Comparison of ENCODE assay signal across 8 cellular contexts in the genomic region with DNA sequence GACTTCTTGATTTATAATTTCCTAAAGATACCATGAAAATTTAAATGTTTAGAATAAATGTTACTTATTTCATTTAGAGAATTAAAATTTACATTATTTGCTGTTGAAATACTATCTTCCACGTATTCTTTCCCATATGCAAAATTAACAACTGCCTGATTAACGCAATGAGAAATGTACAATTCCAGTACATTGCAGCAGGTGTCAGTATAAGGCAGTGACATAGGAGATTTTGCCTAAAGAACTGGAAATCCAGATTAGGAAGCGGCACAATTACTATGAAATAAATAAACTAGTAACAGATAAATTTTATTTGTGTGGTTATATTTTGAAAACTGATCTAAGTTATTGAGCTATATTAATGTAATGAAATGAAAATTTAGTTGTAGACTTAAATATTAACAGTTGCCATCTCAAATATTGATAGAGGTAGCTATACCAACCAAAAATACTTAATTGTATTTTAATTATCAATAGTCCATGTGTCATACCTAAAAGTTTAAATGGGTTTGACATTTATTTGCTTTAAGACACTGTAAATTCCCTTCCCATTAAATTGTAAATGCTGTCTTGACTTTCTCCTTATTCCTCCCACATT.
DNase-seq lines count a peak whose midpoint lies in the region; ATAC-seq, FAIRE-seq and TF ChIP-seq lines count a peak whose summit lies in the region.

No MANE protein-coding gene starts in this region.

- H3K4me2 ChIP-seq in PC-9 = no peak overlapping the region
- no peak overlapping the region for H3K4me2 ChIP-seq in neural progenitor cell

- H3K9me3 ChIP-seq in PC-9 (ENCODE audit: insufficient read depth, low read depth) (no peaks in the 10 kb centered on the region), neural progenitor cell (ENCODE audit: low read depth) (no peaks in the 10 kb centered on the region), vagina (no peaks in the 10 kb centered on the region)

- H3K27me3 ChIP-seq in PC-9 (ENCODE audit: insufficient read depth, low read depth) (no peaks in the 10 kb centered on the region), neural progenitor cell (no peaks in the 10 kb centered on the region), vagina (no peaks in the 10 kb centered on the region)

- no TSS peak for BruUV-seq in PC-9 (replicated peaks; lab: Mats Ljungman, UMichigan)

- H3K9me3 Mint-ChIP-seq in neural progenitor cell = no peaks in the 10 kb centered on the region

- no peaks in the 10 kb centered on the region for H3K36me3 Mint-ChIP-seq in neural progenitor cell

- no peaks in the 10 kb centered on the region for H4K20me1 ChIP-seq in PC-9 (ENCODE audit: insufficient read depth)
- H4K20me1 ChIP-seq in neural progenitor cell (ENCODE audit: low read depth) = peaks cover 3% of the 10 kb centered on the region

- TF ChIP-seq CTCF in PC-9 (conservative IDR thresholded peaks at IDR 0.05) (peak; percentile 84), neural progenitor cell (IDR thresholded peaks at IDR 0.05) (peak; percentile 88), vagina (IDR thresholded peaks at IDR 0.05) (peak in 1 of 3 experiments; percentile 53), lower leg skin (IDR thresholded peaks at IDR 0.05) (no peak)

- no peak overlapping the region for H3K9ac ChIP-seq in neural progenitor cell

- no peaks in the 10 kb centered on the region for H3K9me2 ChIP-seq in PC-9 (ENCODE audit: insufficient read depth)

- TF ChIP-seq POLR2A in vagina (IDR thresholded peaks at IDR 0.05) (no peak), lower leg skin (IDR thresholded peaks at IDR 0.05) (no peak)

- peak; percentile 78 for TF ChIP-seq RAD21 in Ishikawa (IDR thresholded peaks at IDR 0.05; ENCODE audit: low read depth)

- H3K27ac ChIP-seq in PC-9 (no peak overlapping the region), neural progenitor cell (no peak overlapping the region), vagina (no peak overlapping the region)

- H3F3A ChIP-seq in PC-9 (ENCODE audit: insufficient read depth, low read depth) (no peaks in the 10 kb centered on the region), neural progenitor cell (ENCODE audit: low read depth) (no peaks in the 10 kb centered on the region)

- H3K4me1 ChIP-seq in PC-9 (replicated peaks; ENCODE audit: insufficient read depth) = no peaks in the 10 kb centered on the region
- H3K4me1 ChIP-seq in neural progenitor cell = peaks cover 13% of the 10 kb centered on the region
- peaks cover 16% of the 10 kb centered on the region for H3K4me1 ChIP-seq in vagina

- intact Hi-C loops in PC-9 (cut with micrococcal nuclease; ENCODE audit: unreplicated experiment) = loop anchor here (1.0 to 10.0 kb wide), 5 partner anchors 345 to 1119 kb away; no protein-coding TSS in a partner anchor
- intact Hi-C loops in vagina (cut with DNase I) = no loop called here
- intact Hi-C loops in lower leg skin (cut with DNase I; ENCODE audit: low total_unique reads) = no loop called here

- no peaks in the 10 kb centered on the region for H3K36me3 ChIP-seq in PC-9 (ENCODE audit: low read depth)
- H3K36me3 ChIP-seq in neural progenitor cell = no peaks in the 10 kb centered on the region
- H3K36me3 ChIP-seq in vagina = no peaks in the 10 kb centered on the region

- no peak overlapping the region for H3K27ac Mint-ChIP-seq in neural progenitor cell

- peak; percentile 12 for DNase-seq in DMS114 treated with DMSO at 0.1 percent for 48 hours (lab: John Stamatoyannopoulos, UW; ENCODE audit: unreplicated experiment)
- peak in 1 of 2 experiments; percentile 40 for DNase-seq in PC-9
- DNase-seq in neural progenitor cell (ENCODE audit: low spot score) = peak; percentile 56
- no peak for DNase-seq in vagina (ENCODE audit: extremely low spot score in 2 of 2)
- no peak for DNase-seq in lower leg skin (ENCODE audit: low spot score in 2 of 2)

- H3K4me1 Mint-ChIP-seq in neural progenitor cell = peaks cover 14% of the 10 kb centered on the region

- peak; percentile 85 for FAIRE-seq in endometrium (lab: Jason Lieb, UNC)

- 34 to 38% methylated on average over 3 of the region's 3 CpGs for WGBS in lower leg skin, 2 donors

- H2AFZ ChIP-seq in PC-9 (no peak overlapping the region), neural progenitor cell (replicated peaks) (no peak overlapping the region)

- TF ChIP-seq EP300 in Ishikawa (IDR thresholded peaks at IDR 0.05; ENCODE audit: borderline replicate concordance) = no peak

- no peak overlapping the region for H3K4me3 ChIP-seq in PC-9
- H3K4me3 ChIP-seq in neural progenitor cell = no peak overlapping the region
- H3K4me3 ChIP-seq in vagina = no peak overlapping the region
- H3K4me3 ChIP-seq in lower leg skin (ENCODE audit: low read depth, poor library complexity, severe bottlenecking) = no peak overlapping the region

- no peak overlapping the region for H3K4me3 Mint-ChIP-seq in neural progenitor cell

- POLR2A ChIA-PET in PC-9 (lab: Charles Lee; ENCODE audit: unreplicated experiment) = no interaction called here

- CTCF ChIA-PET in PC-9 (lab: Charles Lee) = interaction anchor here (0.7 kb wide), 3 partner anchors 250 to 1050 kb away, joined by 3 to 8 read pairs (median 3); no protein-coding TSS in a partner anchor

- no peak for ATAC-seq in HG02678 (IDR thresholded peaks at IDR 0.05; ENCODE audit: unreplicated experiment)

- no peaks in the 10 kb centered on the region for H3K27me3 Mint-ChIP-seq in neural progenitor cell (ENCODE audit: insufficient read depth, low read depth)

- H3K79me2 ChIP-seq in PC-9 (ENCODE audit: low read depth) (no peaks in the 10 kb centered on the region), neural progenitor cell (ENCODE audit: low read depth) (no peaks in the 10 kb centered on the region)

TF ChIP-seq in Ishikawa, 13 proteins besides CTCF, POLR2A, EP300 and RAD21:
- TF ChIP-seq FOXM1 (IDR thresholded peaks at IDR 0.05; ENCODE audit: borderline replicate concordance, low read depth) (no peak), YY1 (IDR thresholded peaks at IDR 0.05; ENCODE audit: low read depth) (no peak), CEBPB (IDR thresholded peaks at IDR 0.05) (no peak), TCF12 (IDR thresholded peaks at IDR 0.05; ENCODE audit: low read depth) (no peak), TAF1 (IDR thresholded peaks at IDR 0.05; ENCODE audit: low read depth) (no peak), NFIC (IDR thresholded peaks at IDR 0.05) (no peak), REST (IDR thresholded peaks at IDR 0.05; ENCODE audit: low read depth) (no peak), CREB1 (IDR thresholded peaks at IDR 0.05; ENCODE audit: low read depth) (no peak), ZBTB7A (IDR thresholded peaks at IDR 0.05; ENCODE audit: low read depth) (no peak), TEAD4 (IDR thresholded peaks at IDR 0.05) (no peak), EGR1 (IDR thresholded peaks at IDR 0.05) (no peak)
- TF ChIP-seq, protein P1, sequence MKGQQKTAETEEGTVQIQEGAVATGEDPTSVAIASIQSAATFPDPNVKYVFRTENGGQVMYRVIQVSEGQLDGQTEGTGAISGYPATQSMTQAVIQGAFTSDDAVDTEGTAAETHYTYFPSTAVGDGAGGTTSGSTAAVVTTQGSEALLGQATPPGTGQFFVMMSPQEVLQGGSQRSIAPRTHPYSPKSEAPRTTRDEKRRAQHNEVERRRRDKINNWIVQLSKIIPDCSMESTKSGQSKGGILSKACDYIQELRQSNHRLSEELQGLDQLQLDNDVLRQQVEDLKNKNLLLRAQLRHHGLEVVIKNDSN (IDR thresholded peaks at IDR 0.05) = no peak
- TF ChIP-seq, protein P2, sequence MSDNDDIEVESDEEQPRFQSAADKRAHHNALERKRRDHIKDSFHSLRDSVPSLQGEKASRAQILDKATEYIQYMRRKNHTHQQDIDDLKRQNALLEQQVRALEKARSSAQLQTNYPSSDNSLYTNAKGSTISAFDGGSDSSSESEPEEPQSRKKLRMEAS (IDR thresholded peaks at IDR 0.05) = no peak

Comparison
In these comparisons a context has a peak if more than half of its experiments do, and no peak if none do; other contexts are left out.
1. DNase-seq: peak in DMS114 treated with DMSO at 0.1 percent for 48 hours (single experiment) and neural progenitor cell (single experiment); none in vagina (0 of 2) and lower leg skin (0 of 2).
2. CTCF ChIP-seq: peak in PC-9 (single experiment) and neural progenitor cell (single experiment); none in lower leg skin (0 of 3).